Comparison of ENCODE assay signal across 35 cellular contexts in the genomic region with DNA sequence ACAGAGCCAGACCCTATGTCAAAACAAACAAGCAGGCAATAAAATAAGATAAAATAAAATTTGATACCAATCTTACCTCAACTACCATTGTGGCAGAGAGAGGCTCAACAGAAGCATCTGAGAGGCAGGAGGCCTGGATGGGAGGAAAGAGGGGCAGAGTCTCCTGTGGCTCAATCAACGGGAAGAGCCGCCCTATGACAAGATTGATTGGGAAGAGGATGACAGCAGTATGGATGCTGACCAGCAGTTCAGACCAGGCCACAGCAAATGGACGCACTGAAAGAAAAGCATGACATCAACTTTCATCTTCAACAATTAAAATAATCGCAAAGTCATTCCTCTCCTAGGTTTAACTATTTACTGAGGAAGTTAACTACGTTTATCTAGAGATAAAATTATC. TPM values are rescaled to one million over a fixed set of nuclear protein-coding genes. Genes with fewer than 3 reads are reported as not detected.
"Had no signal": no experiment of that assay in that cellular context is flagged by ENCODE, and none has a peak within 500 bp of the region (broad histone marks: within the 10 kb centered on the region; RNA-seq: fewer than 3 reads in every experiment).

No MANE protein-coding gene starts in this region.

- H3K4me1 ChIP-seq: ascending aorta, breast epithelium, colonic mucosa, esophagus squamous epithelium had no signal

- DNase-seq: activated CD4-positive, alpha-beta memory T cell treated with anti-CD3 and anti-CD28 coated beads, Interleukin-2, amount 10 ng/mL, durations not matched to agents 7 days and 5 days; activated CD4-positive, alpha-beta T cell treated with anti-CD3 and anti-CD28 coated beads for 1 hour; activated CD4-positive, alpha-beta T cell treated with anti-CD3 and anti-CD28 coated beads for 4 hours; activated CD4-positive, alpha-beta T cell treated with anti-CD3 and anti-CD28 coated beads, Interleukin-2, amount 10 ng/mL, durations not matched to agents 7 days and 5 days; activated CD4-positive, alpha-beta T cell treated with anti-CD3 and anti-CD28 coated beads, Interleukin-2, amount 50 U/mL, for 4 hours; activated effector memory CD4-positive, alpha-beta T cell treated with Interleukin-2 at 50 U/mL for 16 hours; activated gamma-delta T cell treated with Interleukin-2 at 50 U/mL for 16 hours; activated naive CD4-positive, alpha-beta T cell treated with anti-CD3 and anti-CD28 coated beads, Interleukin-2, amount 50 U/mL, for 16 hours; activated naive CD4-positive, alpha-beta T cell treated with Interleukin-2 at 50 U/mL for 16 hours; activated T-cell treated with anti-CD3 and anti-CD28 coated beads, Interleukin-2, amount 50 U/mL, for 4 hours; central memory CD4-positive, alpha-beta T cell; cerebellar nuclear complex; colonic mucosa; effector CD8-positive, alpha-beta T cell; esophagus squamous epithelium; foreskin melanocyte; heart right ventricle; T-helper 1 cell; T-helper 17 cell; T1000 had no signal

- H3K4me3 Mint-ChIP-seq: activated CD4-positive, alpha-beta memory T cell treated with anti-CD3 and anti-CD28 coated beads, Interleukin-2, amount 10 ng/mL, durations not matched to agents 7 days and 5 days; activated CD4-positive, alpha-beta T cell treated with anti-CD3 and anti-CD28 coated beads, Interleukin-2, amount 10 ng/mL, durations not matched to agents 7 days and 5 days; activated naive CD8-positive, alpha-beta T cell; activated T-cell treated with anti-CD3 and anti-CD28 coated beads, Interleukin-2, amount 50 U/mL, for 4 hours; activated T-helper 17 cell treated with anti-CD3 and anti-CD28 coated beads, Interleukin-2, amount 50 U/mL, for 72 hours; brain; T-helper 17 cell; T-helper 2 cell treated with Interferon-gamma antibody and Interleukin-4, amounts not matched to agents 5 μg/mL and 100 μg/mL, for 36 hours; WTC11 had no signal

- H3K9me3 ChIP-seq: ascending aorta, breast epithelium, colonic mucosa, esophagus squamous epithelium, gastroesophageal sphincter, heart right ventricle had no signal

- H3K27ac ChIP-seq: ascending aorta, breast epithelium, cardiac muscle cell, colonic mucosa, epithelial cell of prostate, esophagus squamous epithelium, gastroesophageal sphincter, heart right ventricle, VCaP had no signal

- H3K4me3 ChIP-seq: ascending aorta, breast epithelium, cardiac muscle cell, colonic mucosa, esophagus squamous epithelium, gastroesophageal sphincter, heart right ventricle had no signal

- H3K27me3 ChIP-seq: ascending aorta, breast epithelium, cardiac muscle cell, colonic mucosa, esophagus squamous epithelium, heart right ventricle had no signal

- H3K36me3 Mint-ChIP-seq: activated naive CD8-positive, alpha-beta T cell; brain; WTC11 had no signal

- ATAC-seq: activated T-cell treated with anti-CD3 and anti-CD28 coated beads, Interleukin-2, amount 50 U/mL, for 4 hours; activated T-helper 17 cell treated with anti-CD3 and anti-CD28 coated beads, Interleukin-2, amount 50 U/mL, for 72 hours; gastroesophageal sphincter; heart right ventricle; T-helper 17 cell; WTC11 had no signal

- H3K4me1 Mint-ChIP-seq: activated T-helper 17 cell treated with anti-CD3 and anti-CD28 coated beads, Interleukin-2, amount 50 U/mL, for 72 hours; brain; WTC11 had no signal

- H3K36me3 ChIP-seq: ascending aorta, breast epithelium, cardiac muscle cell, colonic mucosa, esophagus squamous epithelium, gastroesophageal sphincter, heart right ventricle had no signal

- H3K9me3 Mint-ChIP-seq: activated CD4-positive, alpha-beta memory T cell treated with anti-CD3 and anti-CD28 coated beads, Interleukin-2, amount 10 ng/mL, durations not matched to agents 7 days and 5 days; activated T-cell treated with anti-CD3 and anti-CD28 coated beads, Interleukin-2, amount 50 U/mL, for 4 hours; activated T-helper 17 cell treated with anti-CD3 and anti-CD28 coated beads, Interleukin-2, amount 50 U/mL, for 72 hours; brain; T-helper 2 cell treated with Interferon-gamma antibody and Interleukin-4, amounts not matched to agents 5 μg/mL and 100 μg/mL, for 36 hours; WTC11 had no signal

- H3K27me3 Mint-ChIP-seq: activated CD4-positive, alpha-beta T cell treated with anti-CD3 and anti-CD28 coated beads, Interleukin-2, amount 10 ng/mL, durations not matched to agents 7 days and 5 days had no signal

- H3K27ac Mint-ChIP-seq: activated CD4-positive, alpha-beta memory T cell treated with anti-CD3 and anti-CD28 coated beads, Interleukin-2, amount 10 ng/mL, durations not matched to agents 7 days and 5 days; activated CD4-positive, alpha-beta T cell treated with anti-CD3 and anti-CD28 coated beads, Interleukin-2, amount 10 ng/mL, durations not matched to agents 7 days and 5 days; activated naive CD8-positive, alpha-beta T cell; activated T-helper 17 cell treated with anti-CD3 and anti-CD28 coated beads, Interleukin-2, amount 50 U/mL, for 72 hours; brain; T-helper 17 cell; T-helper 2 cell treated with Interferon-gamma antibody and Interleukin-4, amounts not matched to agents 5 μg/mL and 100 μg/mL, for 36 hours; WTC11 had no signal

RNA-seq across cellular contexts. Expression of a gene that starts 47.4 kb away (rescaled TPM):
- total RNA-seq: activated T-cell treated with anti-CD3 and anti-CD28 coated beads, Interleukin-2, amount 50 U/mL, for 4 hours; ascending aorta; cardiac muscle cell; endothelial cell of umbilical vein; fibroblast of lung; fibroblast of villous mesenchyme; glomerular endothelial cell; WTC11 had no signal
